Comparison of ENCODE assay signal across 8 cellular contexts in genomic region chrX:107118322-107119147, GRCh38. TPM values are rescaled to one million over a fixed set of nuclear protein-coding genes. Genes with fewer than 3 reads are reported as not detected.
DNase-seq lines count a peak whose midpoint lies in the region; ATAC-seq and TF ChIP-seq lines count a peak whose summit lies in the region.

Gene RBM41, minus strand, starts transcription at chrX:107118822. Its CDS starts 49 bp downstream, at chrX:107118773.

- peaks cover 3% of the 10 kb centered on the region for H3K36me3 ChIP-seq in IMR-90 (ENCODE audit: control insufficient read depth, insufficient read depth, low read length)
- peaks cover 13 to 16% of the 10 kb centered on the region in 2 donors for H3K36me3 ChIP-seq in mucosa of rectum (ENCODE audit: control insufficient read depth in 2 of 2, insufficient read depth in 2 of 2, low read length in 2 of 2)

- peak within 1 kb of the TSS; percentile 78; the same call in 1 of the 2 replicates for H4K91ac ChIP-seq in IMR-90 (ENCODE audit: insufficient read depth, low read depth, low read length)

- H2AFZ ChIP-seq in IMR-90 (replicated peaks; ENCODE audit: low read length, poor library complexity): peak within 1 kb of the TSS; percentile 95

- H3K9ac ChIP-seq in IMR-90 (ENCODE audit: low read depth, low read length): peak within 1 kb of the TSS; percentile 97
- H3K9ac ChIP-seq in mucosa of rectum (ENCODE audit: low read depth in 1 of 2, low read length in 2 of 2): peak within 1 kb of the TSS; percentile 60 to 74

- H2BK120ac ChIP-seq in IMR-90 (ENCODE audit: low read depth, low read length): peak within 1 kb of the TSS; percentile 64; the same call in 1 of the 2 replicates

- no peak within 1 kb of the TSS for H2BK15ac ChIP-seq in IMR-90 (ENCODE audit: low read depth, low read length)

- peak within 1 kb of the TSS; percentile 68 for H3K4me3 ChIP-seq in IMR-90 (ENCODE audit: insufficient read depth, low read depth, low read length)
- peak within 1 kb of the TSS; percentile 75 to 81 for H3K4me3 ChIP-seq in mucosa of rectum (ENCODE audit: low read length in 2 of 2)

- DNase-seq in DMS 273 (lab: John Stamatoyannopoulos, UW; ENCODE audit: unreplicated experiment): peak; percentile 91
- DNase-seq in IMR-90: peak; percentile 67
- peak; percentile 70 for DNase-seq in activated T-cell treated with anti-CD3 and anti-CD28 coated beads, Interleukin-2, amount 50 U/mL, for 1 hour
- DNase-seq in stimulated activated CD8-positive, alpha-beta memory T cell treated with anti-CD3 and anti-CD28 coated beads, Interleukin-4, amount 100 ng/mL, for 48 hours: peak; percentile 71

- peaks cover 3% of the 10 kb centered on the region for H3K9me1 ChIP-seq in IMR-90 (ENCODE audit: insufficient read depth, low read length)

- ATAC-seq in GM21576 (IDR thresholded peaks at IDR 0.05; ENCODE audit: unreplicated experiment) (peak; percentile 100), IMR-90 (ENCODE audit: low read depth) (peak; percentile 99), esophagus mucosa (peak; percentile 97)

- no TSS peak for BruUV-seq in IMR-90 (replicated peaks; lab: Mats Ljungman, UMichigan)

- H4K20me1 ChIP-seq in IMR-90 (ENCODE audit: insufficient read depth, low read length): no peaks in the 10 kb centered on the region; the same call in 1 of the 2 replicates

- POLR2A ChIA-PET in IMR-90 (lab: Charles Lee; ENCODE audit: unreplicated experiment): no interaction called here

- CTCF ChIA-PET in IMR-90 (lab: Yijun Ruan, JAX): no interaction called here

- no peak within 1 kb of the TSS for H2AK5ac ChIP-seq in IMR-90 (ENCODE audit: low read depth, low read length)

- H3K4ac ChIP-seq in IMR-90 (ENCODE audit: low read depth, low read length): peak within 1 kb of the TSS; percentile 84

- H3K27ac ChIP-seq in IMR-90 (ENCODE audit: insufficient read depth, low read length): peak within 1 kb of the TSS; percentile 87
- H3K27ac ChIP-seq in mucosa of rectum (ENCODE audit: low read depth in 2 of 2, low read length in 2 of 2): peak within 1 kb of the TSS; percentile 35 to 59

- H3K56ac ChIP-seq in IMR-90 (ENCODE audit: extremely low read depth, insufficient read depth, low read length): peak within 1 kb of the TSS; percentile 87; the same call in 1 of the 2 replicates

- H3K18ac ChIP-seq in IMR-90 (ENCODE audit: low read depth, low read length): peak within 1 kb of the TSS; percentile 77

- no peak for TF ChIP-seq CTCF in IMR-90 (conservative IDR thresholded peaks at IDR 0.05; ENCODE audit: low read depth, low read length)

- TF ChIP-seq POLR2A in IMR-90 (IDR thresholded peaks at IDR 0.05; ENCODE audit: low read depth, low read length): no peak

- no peak for TF ChIP-seq RAD21 in IMR-90 (IDR thresholded peaks at IDR 0.05; ENCODE audit: low read length)

- H4K5ac ChIP-seq in IMR-90 (ENCODE audit: low read depth, low read length): peak within 1 kb of the TSS; percentile 95

- peaks cover 0 to 8% of the 10 kb centered on the region in 2 experiments; a peak in 3 of 4 replicates for H3K79me1 ChIP-seq in IMR-90 (ENCODE audit: low read depth in 1 of 2, low read length in 2 of 2)

- no peaks in the 10 kb centered on the region for H3K9me3 ChIP-seq in IMR-90 (ENCODE audit: control insufficient read depth, insufficient read depth, low read length)
- no peaks in the 10 kb centered on the region for H3K9me3 ChIP-seq in mucosa of rectum (ENCODE audit: control insufficient read depth in 2 of 2, low read length in 2 of 2)

- dilution Hi-C loops in IMR-90 (cut with HindIII; ENCODE audit: low sequenced_read_pairs, unreplicated experiment): no loop called here

- no peak within 1 kb of the TSS for H3K23ac ChIP-seq in IMR-90 (ENCODE audit: low read depth, low read length)

- in situ Hi-C loops in IMR-90 (cut with MboI; ENCODE audit: low sequenced_read_pairs): no loop called here

- 19% methylated on average over 14 of the region's 37 CpGs; no CpG with 5 or more reads in 1 of the 2 experiments for WGBS in IMR-90 (ENCODE audit: extremely low coverage in 2 of 2, insufficient read length in 1 of 2), 2 experiments

- H2AK9ac ChIP-seq in IMR-90 (replicated peaks; ENCODE audit: low read depth, low read length, poor library complexity): peak within 1 kb of the TSS; percentile 86

- H3K14ac ChIP-seq in IMR-90 (replicated peaks; ENCODE audit: low read depth, low read length): peak within 1 kb of the TSS; percentile 94

- no peaks in the 10 kb centered on the region; the same call in 1 of the 2 replicates for H3K4me1 ChIP-seq in IMR-90 (ENCODE audit: control insufficient read depth, insufficient read depth, low read length)
- H3K4me1 ChIP-seq in mucosa of rectum (ENCODE audit: control insufficient read depth in 2 of 2, insufficient read depth in 2 of 2, low read length in 2 of 2): peaks cover 0 to 5% of the 10 kb centered on the region in 2 donors

- H3K4me2 ChIP-seq in IMR-90 (ENCODE audit: low read depth, low read length): peak within 1 kb of the TSS; percentile 98

- peak within 1 kb of the TSS; percentile 87 for H2BK5ac ChIP-seq in IMR-90 (ENCODE audit: low read depth, low read length, poor library complexity, severe bottlenecking)

- peaks cover 3% of the 10 kb centered on the region for H3K27me3 ChIP-seq in IMR-90 (ENCODE audit: control insufficient read depth, insufficient read depth, low read length)
- H3K27me3 ChIP-seq in mucosa of rectum (ENCODE audit: control insufficient read depth in 2 of 2, insufficient read depth in 2 of 2, low read length in 2 of 2): no peaks in the 10 kb centered on the region

- intact Hi-C loops in IMR-90 (cut with micrococcal nuclease): loop anchor here (10.0 kb wide), 1 partner anchor 224 kb away; no protein-coding TSS in a partner anchor

- no peak within 1 kb of the TSS for H2BK20ac ChIP-seq in IMR-90 (ENCODE audit: low read depth, low read length)

- peak within 1 kb of the TSS; percentile 86 to 99 for H4K8ac ChIP-seq in IMR-90 (ENCODE audit: low read depth in 2 of 2, low read length in 2 of 2)

TF ChIP-seq in IMR-90, 13 proteins besides CTCF, POLR2A, EP300 and RAD21:
- no peak for TF ChIP-seq USF2 (IDR thresholded peaks at IDR 0.05; ENCODE audit: low read depth, low read length)
- TF ChIP-seq MAZ (IDR thresholded peaks at IDR 0.05; ENCODE audit: borderline replicate concordance, low read depth, low read length): no peak
- no peak for TF ChIP-seq FOS (IDR thresholded peaks at IDR 0.05; ENCODE audit: low read depth, low read length)
- no peak for TF ChIP-seq CHD1 (IDR thresholded peaks at IDR 0.05; ENCODE audit: low read depth, low read length)

TF ChIP-seq in PFSK-1, 5 proteins besides CTCF, POLR2A, EP300 and RAD21:
- TF ChIP-seq FOXP2 (optimal IDR thresholded peaks at IDR 0.05; ENCODE audit: borderline replicate concordance, extremely low read depth, extremely low read length, insufficient read depth) (no peak), SIN3A (IDR thresholded peaks at IDR 0.05; ENCODE audit: borderline replicate concordance, insufficient read depth, low read length) (no peak), POLR2AphosphoS5 (IDR thresholded peaks at IDR 0.05; ENCODE audit: low read depth, low read length) (peak; percentile 34; the same call in 1 of the 2 replicates), REST (IDR thresholded peaks at IDR 0.05; ENCODE audit: insufficient read depth in 1 of 2, low read depth in 2 of 2, low read length in 2 of 2) (no peak), TAF1 (IDR thresholded peaks at IDR 0.05; ENCODE audit: borderline replicate concordance, insufficient read depth, low read length) (no peak)

RNA-seq across cellular contexts. Expression of gene RBM41, which starts in this region (rescaled TPM):
- total RNA-seq in IMR-90 (2012; rRNA removed): 8.6 and 11.9 TPM in 2 replicates
- polyA plus RNA-seq in IMR-90 (2012; rRNA removed): 2.8 and 3.9 TPM in 2 replicates
- 0.55 and 0.96 TPM in 2 replicates for polyA plus RNA-seq in IMR-90 (2012; cell fraction: cytosol; rRNA removed)
- 0.33 and 4.0 TPM in 2 replicates for polyA plus RNA-seq in IMR-90 (2012; cell fraction: nucleus; rRNA removed; ENCODE audit: low replicate concordance)
- 7.0 TPM for polyA plus RNA-seq in PFSK-1 (2012; ENCODE audit: insufficient read length, low read depth)
- 10.3 TPM for total RNA-seq in esophagus mucosa

Comparison
In these comparisons a context has a peak if more than half of its experiments do, and no peak if none do; other contexts are left out.
1. Peak in every context shown above with its lines: DNase-seq, ATAC-seq, H3K4me3 ChIP-seq and H3K27ac ChIP-seq.